In genomic region chr2:18237298-18237697, GRCh38 we compare ENCODE assay signal across 29 cellular contexts.
"Had no signal": no experiment of that assay in that cellular context is flagged by ENCODE, and none has a peak within 500 bp of the region (broad histone marks: within the 10 kb centered on the region; RNA-seq: fewer than 3 reads in every experiment).

No MANE protein-coding gene starts in this region.

- H3K79me2 ChIP-seq: hepatocyte had no signal

- H3K36me3 Mint-ChIP-seq: immature natural killer cell, mesothelial cell of epicardium, naive B cell had no signal

- H3K27me3 ChIP-seq: colonic mucosa, gastrocnemius medialis, heart left ventricle, hepatocyte, left lung had no signal

- H3K27ac Mint-ChIP-seq: dendritic cell treated with granulocyte-macrophage colony-stimulating factor and Interleukin-4, amounts not matched to agents 40 ng/mL and 50 ng/mL, for 4 days; effector memory CD8-positive, alpha-beta T cell; endodermal cell; immature natural killer cell; mesothelial cell of epicardium; naive B cell had no signal

- ATAC-seq: effector memory CD8-positive, alpha-beta T cell; esophagus mucosa; gastrocnemius medialis; heart left ventricle; left colon; left lung; left ventricle myocardium superior; lower lobe of right lung; mucosa of descending colon had no signal

- FAIRE-seq: endometrium, kidney had no signal

- H3K4me1 Mint-ChIP-seq: immature natural killer cell, naive B cell had no signal

- H3K4me1 ChIP-seq: colonic mucosa, esophagus squamous epithelium, gastrocnemius medialis, heart left ventricle, left lung, lower lobe of right lung had no signal

- H3K9me3 ChIP-seq: colonic mucosa, esophagus squamous epithelium, gastrocnemius medialis, heart left ventricle, left lung, lower lobe of right lung, mucosa of descending colon had no signal

- H2AFZ ChIP-seq: hepatocyte had no signal

- H3K4me3 ChIP-seq: colonic mucosa, esophagus squamous epithelium, gastrocnemius medialis, heart left ventricle, hepatocyte, left lung, lower lobe of right lung, mucosa of descending colon had no signal

- H3K4me3 Mint-ChIP-seq: dendritic cell treated with granulocyte-macrophage colony-stimulating factor and Interleukin-4, amounts not matched to agents 40 ng/mL and 50 ng/mL, for 4 days; effector memory CD8-positive, alpha-beta T cell; endodermal cell; immature natural killer cell; mesothelial cell of epicardium; naive B cell had no signal

- H3K27me3 Mint-ChIP-seq: dendritic cell treated with granulocyte-macrophage colony-stimulating factor and Interleukin-4, amounts not matched to agents 40 ng/mL and 50 ng/mL, for 4 days; effector memory CD8-positive, alpha-beta T cell had no signal

- H3K27ac ChIP-seq: colonic mucosa, epithelial cell of prostate, esophagus squamous epithelium, gastrocnemius medialis, heart left ventricle, hepatocyte, left lung, lower lobe of right lung had no signal

- DNase-seq: colonic mucosa; cortex of kidney; effector CD8-positive, alpha-beta T cell; effector memory CD8-positive, alpha-beta T cell; endodermal cell; erythroblast; esophagus squamous epithelium; foreskin fibroblast; foreskin melanocyte; gastrocnemius medialis; heart left ventricle; hypothalamus; immature natural killer cell; islet precursor cell; kidney; kidney glomerular epithelial cell; left colon; left lung; left ventricle myocardium superior; lower lobe of right lung; mesenchymal stem cell; mucosa of descending colon; naive B cell had no signal

- H3K9me3 Mint-ChIP-seq: dendritic cell treated with granulocyte-macrophage colony-stimulating factor and Interleukin-4, amounts not matched to agents 40 ng/mL and 50 ng/mL, for 4 days; effector memory CD8-positive, alpha-beta T cell; endodermal cell; naive B cell had no signal

- H3K36me3 ChIP-seq: colonic mucosa, esophagus squamous epithelium, gastrocnemius medialis, heart left ventricle, left lung, lower lobe of right lung had no signal

- H3K4me2 ChIP-seq: hepatocyte had no signal
